ENCODE assay signal across 33 cellular contexts in genomic region chr3:11726146-11726545, GRCh38.
"Had no signal": no experiment of that assay in that cellular context is flagged by ENCODE, and none has a peak within 500 bp of the region (broad histone marks: within the 10 kb centered on the region; RNA-seq: fewer than 3 reads in every experiment).

No MANE protein-coding gene starts in this region.

- DNase-seq: activated CD4-positive, alpha-beta T cell treated with anti-CD3 and anti-CD28 coated beads for 36 hours; activated CD4-positive, alpha-beta T cell treated with anti-CD3 and anti-CD28 coated beads, Interleukin-2, amount 10 ng/mL, durations not matched to agents 7 days and 5 days; activated CD4-positive, alpha-beta T cell treated with anti-CD3 and anti-CD28 coated beads, Interleukin-2, amount 50 U/mL, for 48 hours; activated CD8-positive, alpha-beta T cell treated with anti-CD3 and anti-CD28 coated beads, Interleukin-2, amount 10 ng/mL, durations not matched to agents 7 days and 5 days; activated gamma-delta T cell; activated naive CD4-positive, alpha-beta T cell treated with Interleukin-2 at 50 U/mL for 16 hours; activated naive CD8-positive, alpha-beta T cell treated with anti-CD3 and anti-CD28 coated beads, Interleukin-2, amount 10 ng/mL, durations not matched to agents 7 days and 5 days; activated T-cell treated with anti-CD3 and anti-CD28 coated beads, Interleukin-2, amount 50 U/mL, for 24 hours; amygdala; NCI-H1048; NCI-H1105 treated with DMSO at 0.1 percent for 48 hours; NCI-H1436; NCI-H1694 treated with DMSO at 0.1 percent for 48 hours; NCI-H2029; NCI-H510A; NCI-H526; NCI-H748 treated with DMSO at 0.1 percent for 48 hours; NK-92 treated with Interleukin-12 subunit alpha and Interleukin-12 subunit beta, amount 100 ng/mL, for 24 hours; PC-3; Peyer's patch; RPMI8226; SIG-M5; SW 1271; T-helper 1 cell; T1000; WERI-Rb-1 had no signal

- H3K36me3 ChIP-seq: ascending aorta, cardiac muscle cell, Peyer's patch, WERI-Rb-1 had no signal

- H3K9me3 ChIP-seq: ascending aorta, Peyer's patch had no signal

- H3K27ac ChIP-seq: ascending aorta, cardiac muscle cell, Peyer's patch, WERI-Rb-1 had no signal

- H3K4me3 Mint-ChIP-seq: activated CD4-positive, alpha-beta T cell treated with anti-CD3 and anti-CD28 coated beads for 36 hours; activated CD4-positive, alpha-beta T cell treated with anti-CD3 and anti-CD28 coated beads, Interleukin-2, amount 10 ng/mL, durations not matched to agents 7 days and 5 days; activated CD8-positive, alpha-beta T cell treated with anti-CD3 and anti-CD28 coated beads, Interleukin-2, amount 10 ng/mL, durations not matched to agents 7 days and 5 days; activated naive CD4-positive, alpha-beta T cell treated with anti-CD3 and anti-CD28 coated beads, Interleukin-2, amount 50 U/mL, for 24 hours; activated naive CD8-positive, alpha-beta T cell treated with anti-CD3 and anti-CD28 coated beads, Interleukin-2, amount 10 ng/mL, durations not matched to agents 7 days and 5 days; activated T-cell treated with anti-CD3 and anti-CD28 coated beads, Interleukin-2, amount 50 U/mL, for 24 hours had no signal

- ATAC-seq: activated CD4-positive, alpha-beta T cell treated with anti-CD3 and anti-CD28 coated beads for 36 hours; activated CD8-positive, alpha-beta T cell treated with anti-CD3 and anti-CD28 coated beads, Interleukin-2, amount 10 ng/mL, durations not matched to agents 7 days and 5 days; K562; PC-3; Right ventricle myocardium inferior; SK-N-SH treated with all-trans-retinoic acid at 6 μM for 48 hours had no signal

- H3K27me3 ChIP-seq: ascending aorta, Peyer's patch had no signal

- H3K4me1 Mint-ChIP-seq: activated naive CD4-positive, alpha-beta T cell treated with anti-CD3 and anti-CD28 coated beads, Interleukin-2, amount 50 U/mL, for 24 hours had no signal

- H3K4me3 ChIP-seq: ascending aorta, cardiac muscle cell, K562, Peyer's patch had no signal

- H3K9me3 Mint-ChIP-seq: activated CD4-positive, alpha-beta T cell treated with anti-CD3 and anti-CD28 coated beads, Interleukin-2, amount 10 ng/mL, durations not matched to agents 7 days and 5 days; activated naive CD4-positive, alpha-beta T cell treated with anti-CD3 and anti-CD28 coated beads, Interleukin-2, amount 50 U/mL, for 24 hours; activated naive CD8-positive, alpha-beta T cell treated with anti-CD3 and anti-CD28 coated beads, Interleukin-2, amount 10 ng/mL, durations not matched to agents 7 days and 5 days; activated T-cell treated with anti-CD3 and anti-CD28 coated beads, Interleukin-2, amount 50 U/mL, for 24 hours; activated T-helper 2 cell treated with anti-CD3 and anti-CD28 coated beads, Interferon-gamma antibody, Interleukin-2, Interleukin-4, amounts not matched to agents 10 μg/mL and 5 μg/mL and 100 μg/mL, durations not matched to agents 14 hours and 24 hours and 36 hours had no signal

- H3K36me3 Mint-ChIP-seq: activated naive CD4-positive, alpha-beta T cell treated with anti-CD3 and anti-CD28 coated beads, Interleukin-2, amount 50 U/mL, for 24 hours; activated naive CD8-positive, alpha-beta T cell treated with anti-CD3 and anti-CD28 coated beads, Interleukin-2, amount 10 ng/mL, durations not matched to agents 7 days and 5 days had no signal

- H3K27ac Mint-ChIP-seq: activated CD4-positive, alpha-beta T cell treated with anti-CD3 and anti-CD28 coated beads for 36 hours; activated CD4-positive, alpha-beta T cell treated with anti-CD3 and anti-CD28 coated beads, Interleukin-2, amount 10 ng/mL, durations not matched to agents 7 days and 5 days; activated CD8-positive, alpha-beta T cell treated with anti-CD3 and anti-CD28 coated beads, Interleukin-2, amount 10 ng/mL, durations not matched to agents 7 days and 5 days; activated naive CD4-positive, alpha-beta T cell treated with anti-CD3 and anti-CD28 coated beads, Interleukin-2, amount 50 U/mL, for 24 hours; activated naive CD8-positive, alpha-beta T cell treated with anti-CD3 and anti-CD28 coated beads, Interleukin-2, amount 10 ng/mL, durations not matched to agents 7 days and 5 days; activated T-cell treated with anti-CD3 and anti-CD28 coated beads, Interleukin-2, amount 50 U/mL, for 24 hours; activated T-helper 2 cell treated with anti-CD3 and anti-CD28 coated beads, Interferon-gamma antibody, Interleukin-2, Interleukin-4, amounts not matched to agents 10 μg/mL and 5 μg/mL and 100 μg/mL, durations not matched to agents 14 hours and 24 hours and 36 hours had no signal
